Comparison of ENCODE assay signal across 21 cellular contexts in the genomic region with DNA sequence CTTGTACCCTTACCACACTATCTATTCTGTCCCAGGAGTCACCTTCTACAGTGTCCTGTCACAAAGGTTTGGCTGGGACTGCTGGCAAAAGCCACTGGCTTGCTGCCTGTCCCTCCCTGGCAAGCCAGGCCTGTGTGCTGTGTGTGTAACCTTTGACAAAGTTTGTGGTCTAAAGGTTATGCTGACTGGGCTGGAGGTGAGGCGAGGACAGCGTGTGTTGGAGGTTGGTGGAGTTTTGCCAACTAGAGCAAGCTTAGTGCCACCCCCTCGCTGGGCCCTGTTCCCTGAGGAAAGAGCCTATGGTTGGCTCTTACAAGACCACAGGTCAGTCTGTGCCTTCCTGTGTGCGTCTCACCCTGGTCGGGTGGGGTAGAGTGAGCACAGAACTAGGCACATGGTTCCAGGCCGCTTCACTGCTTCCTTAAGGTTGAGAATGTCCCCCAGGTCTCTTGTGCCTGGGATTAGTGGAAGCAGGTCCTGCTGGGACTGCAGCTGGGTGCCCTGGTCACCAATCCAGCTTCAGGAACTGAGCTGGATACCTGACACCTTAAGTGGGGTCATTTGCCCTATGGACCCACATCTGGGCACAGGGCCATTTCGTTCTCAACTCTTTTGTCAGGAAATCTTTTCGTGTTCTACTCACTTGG.
DNase-seq lines count a peak whose midpoint lies in the region; ATAC-seq and TF ChIP-seq lines count a peak whose summit lies in the region.
"Had no signal": no experiment of that assay in that cellular context is flagged by ENCODE, and none has a peak within 500 bp of the region (broad histone marks: within the 10 kb centered on the region; RNA-seq: fewer than 3 reads in every experiment).

No MANE protein-coding gene starts in this region.

- H3K27ac ChIP-seq in VCaP: peak overlapping the region; percentile 62
- H3K27ac ChIP-seq: gastroesophageal sphincter, prostate gland had no signal

- H3K27me3 Mint-ChIP-seq in activated T-cell treated with anti-CD3 and anti-CD28 coated beads, Interleukin-2, amount 50 U/mL, for 4 hours (ENCODE audit: low read depth): no peaks in the 10 kb centered on the region
- H3K27me3 Mint-ChIP-seq: activated B cell treated with CpG ODN at 0.5 μM for 24 hours; stimulated activated naive CD8-positive, alpha-beta T cell treated with anti-CD3 and anti-CD28 coated beads, Interleukin-15, Interleukin-2, amounts not matched to agents 100 ng/mL and 50 ng/mL, for 24 hours had no signal

- no peaks in the 10 kb centered on the region for H3K4me1 Mint-ChIP-seq in activated T-cell treated with anti-CD3 and anti-CD28 coated beads, Interleukin-2, amount 50 U/mL, for 4 hours (ENCODE audit: low read depth)

- H3K36me3 Mint-ChIP-seq in activated T-cell treated with anti-CD3 and anti-CD28 coated beads, Interleukin-2, amount 50 U/mL, for 4 hours (ENCODE audit: insufficient read depth): no peaks in the 10 kb centered on the region
- H3K36me3 Mint-ChIP-seq: activated naive CD8-positive, alpha-beta T cell treated with anti-CD3 and anti-CD28 coated beads, Interleukin-2, amount 10 ng/mL, durations not matched to agents 7 days and 5 days; naive thymus-derived CD4-positive, alpha-beta T cell had no signal

- intact Hi-C loops in left colon (cut with DNase I, micrococcal nuclease): no loop called here
- intact Hi-C loops in sciatic nerve (cut with DNase I): no loop called here

- no peaks in the 10 kb centered on the region for H3K9me3 Mint-ChIP-seq in activated T-cell treated with anti-CD3 and anti-CD28 coated beads, Interleukin-2, amount 50 U/mL, for 4 hours
- H3K9me3 Mint-ChIP-seq: activated B cell treated with CpG ODN at 0.5 μM for 24 hours; activated naive CD8-positive, alpha-beta T cell treated with anti-CD3 and anti-CD28 coated beads, Interleukin-2, amount 10 ng/mL, durations not matched to agents 7 days and 5 days; naive thymus-derived CD4-positive, alpha-beta T cell; stimulated activated naive CD8-positive, alpha-beta T cell treated with anti-CD3 and anti-CD28 coated beads, Interleukin-15, Interleukin-2, amounts not matched to agents 100 ng/mL and 50 ng/mL, for 24 hours had no signal

- no peak overlapping the region for H3K4me3 Mint-ChIP-seq in activated T-cell treated with anti-CD3 and anti-CD28 coated beads, Interleukin-2, amount 50 U/mL, for 4 hours
- H3K4me3 Mint-ChIP-seq: activated B cell treated with CpG ODN at 0.5 μM for 24 hours; activated CD8-positive, alpha-beta T cell treated with anti-CD3 and anti-CD28 coated beads, Interleukin-2, amount 10 ng/mL, durations not matched to agents 7 days and 5 days; activated naive CD8-positive, alpha-beta T cell treated with anti-CD3 and anti-CD28 coated beads, Interleukin-2, amount 10 ng/mL, durations not matched to agents 7 days and 5 days; naive thymus-derived CD4-positive, alpha-beta T cell; stimulated activated naive CD8-positive, alpha-beta T cell treated with anti-CD3 and anti-CD28 coated beads, Interleukin-15, Interleukin-2, amounts not matched to agents 100 ng/mL and 50 ng/mL, for 24 hours had no signal

- peak; percentile 25 for DNase-seq in H4 (ENCODE audit: low spot score)
- no peak for DNase-seq in left colon
- no peak for DNase-seq in sciatic nerve (ENCODE audit: low spot score)
- no peak for DNase-seq in AG20443 (ENCODE audit: low spot score)
- DNase-seq in UCSD-AML1 (lab: John Stamatoyannopoulos, UW; ENCODE audit: unreplicated experiment): no peak
- no peak for DNase-seq in activated T-cell treated with anti-CD3 and anti-CD28 coated beads, Interleukin-2, amount 50 U/mL, for 4 hours
- DNase-seq: activated B cell treated with CpG ODN at 0.5 μM for 24 hours; activated CD8-positive, alpha-beta T cell treated with anti-CD3 and anti-CD28 coated beads, Interleukin-2, amount 10 ng/mL, durations not matched to agents 7 days and 5 days; activated naive CD8-positive, alpha-beta T cell treated with anti-CD3 and anti-CD28 coated beads, Interleukin-2, amount 10 ng/mL, durations not matched to agents 7 days and 5 days; COR-L47; IMR-90; naive thymus-derived CD4-positive, alpha-beta T cell; NCI-H2081; NCI-H524; OCI-M1; stimulated activated CD4-positive, alpha-beta T cell treated with anti-CD3 and anti-CD28 coated beads, Interleukin-15, amount 100 ng/mL, for 24 hours had no signal

- TF ChIP-seq CTCF in VCaP (conservative IDR thresholded peaks at IDR 0.05): no peak

- peak; percentile 68 for ATAC-seq in left colon
- ATAC-seq in sciatic nerve: peak; percentile 38
- ATAC-seq in GM18861 (IDR thresholded peaks at IDR 0.05; ENCODE audit: unreplicated experiment): no peak
- no peak for ATAC-seq in activated T-cell treated with anti-CD3 and anti-CD28 coated beads, Interleukin-2, amount 50 U/mL, for 4 hours
- ATAC-seq: activated CD8-positive, alpha-beta T cell treated with anti-CD3 and anti-CD28 coated beads, Interleukin-2, amount 10 ng/mL, durations not matched to agents 7 days and 5 days; gastroesophageal sphincter; naive thymus-derived CD4-positive, alpha-beta T cell had no signal

Comparison
In these comparisons a context has a peak if more than half of its experiments do, and no peak if none do; other contexts are left out.
1. ATAC-seq: peak in left colon (single experiment) and sciatic nerve (single experiment); none in GM18861 (single experiment) and activated T-cell treated with anti-CD3 and anti-CD28 coated beads, Interleukin-2, amount 50 U/mL, for 4 hours (0 of 2).